Comparison of ENCODE assay signal across 16 cellular contexts in the genomic region with DNA sequence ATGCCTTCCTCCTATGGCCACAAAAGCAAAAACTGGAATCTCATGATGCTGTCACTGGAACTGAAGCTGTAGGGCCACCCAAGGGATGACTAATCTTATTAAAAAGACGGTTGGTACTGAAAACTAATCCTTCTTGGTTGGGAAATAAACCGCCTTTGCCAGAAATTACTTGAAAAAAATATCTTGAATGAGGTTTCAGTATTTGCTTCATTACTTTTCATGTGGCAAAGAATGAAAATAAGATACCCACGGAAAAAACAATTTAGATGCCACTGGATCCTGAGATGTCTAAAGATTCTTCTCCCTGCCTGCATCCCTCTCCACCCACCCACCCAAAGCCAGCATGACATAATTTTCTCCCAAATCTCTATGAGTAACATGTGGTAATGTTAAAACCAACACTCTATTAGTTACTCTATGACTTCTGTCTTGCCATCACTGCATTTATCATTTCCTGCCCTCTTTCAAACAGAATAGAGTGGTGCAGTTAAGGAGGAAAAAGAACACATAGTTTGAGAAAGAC.
DNase-seq lines count a peak whose midpoint lies in the region; ATAC-seq and TF ChIP-seq lines count a peak whose summit lies in the region.
"Had no signal": no experiment of that assay in that cellular context is flagged by ENCODE, and none has a peak within 500 bp of the region (broad histone marks: within the 10 kb centered on the region; RNA-seq: fewer than 3 reads in every experiment).

No MANE protein-coding gene starts in this region.

- H3K27ac Mint-ChIP-seq in activated CD4-positive, alpha-beta T cell treated with anti-CD3 and anti-CD28 coated beads, Interleukin-2, amount 10 ng/mL, durations not matched to agents 24 days and 14 days, result peak overlapping the region; percentile 52
- H3K27ac Mint-ChIP-seq in chondrocyte (ENCODE audit: unreplicated experiment), result peak overlapping the region; percentile 49
- H3K27ac Mint-ChIP-seq: brain, natural killer cell had no signal

- H3K9me3 Mint-ChIP-seq in activated CD4-positive, alpha-beta T cell treated with anti-CD3 and anti-CD28 coated beads, Interleukin-2, amount 10 ng/mL, durations not matched to agents 24 days and 14 days, result no peaks in the 10 kb centered on the region
- no peaks in the 10 kb centered on the region for H3K9me3 Mint-ChIP-seq in chondrocyte (ENCODE audit: low read depth)
- H3K9me3 Mint-ChIP-seq: natural killer cell had no signal

- no peak overlapping the region for H3K4me3 Mint-ChIP-seq in activated CD4-positive, alpha-beta T cell treated with anti-CD3 and anti-CD28 coated beads, Interleukin-2, amount 10 ng/mL, durations not matched to agents 24 days and 14 days
- no peak overlapping the region for H3K4me3 Mint-ChIP-seq in chondrocyte (ENCODE audit: unreplicated experiment)
- H3K4me3 Mint-ChIP-seq: brain, natural killer cell had no signal

- intact Hi-C loops in activated CD4-positive, alpha-beta T cell treated with anti-CD3 and anti-CD28 coated beads, Interleukin-2, amount 10 ng/mL, durations not matched to agents 24 days and 14 days (cut with micrococcal nuclease), result loop anchor here (2.0 to 5.0 kb wide), 2 partner anchors 15 to 110 kb away; a partner anchor contains a TSS

- peaks cover 11% of the 10 kb centered on the region for H3K27me3 Mint-ChIP-seq in activated CD4-positive, alpha-beta T cell treated with anti-CD3 and anti-CD28 coated beads, Interleukin-2, amount 10 ng/mL, durations not matched to agents 24 days and 14 days
- H3K27me3 Mint-ChIP-seq in chondrocyte (ENCODE audit: low read depth), result no peaks in the 10 kb centered on the region
- H3K27me3 Mint-ChIP-seq: brain had no signal

- H3K4me3 ChIP-seq in skeletal muscle cell (ENCODE audit: low read depth, low read length), result no peak overlapping the region
- H3K4me3 ChIP-seq: A549, suprapubic skin had no signal

- peaks cover 5% of the 10 kb centered on the region for H3K4me1 Mint-ChIP-seq in activated CD4-positive, alpha-beta T cell treated with anti-CD3 and anti-CD28 coated beads, Interleukin-2, amount 10 ng/mL, durations not matched to agents 24 days and 14 days
- H3K4me1 Mint-ChIP-seq in chondrocyte (ENCODE audit: low read depth), result peaks cover 15% of the 10 kb centered on the region
- H3K4me1 Mint-ChIP-seq: natural killer cell had no signal

- no peaks in the 10 kb centered on the region for H3K36me3 Mint-ChIP-seq in activated CD4-positive, alpha-beta T cell treated with anti-CD3 and anti-CD28 coated beads, Interleukin-2, amount 10 ng/mL, durations not matched to agents 24 days and 14 days (ENCODE audit: low read depth)
- H3K36me3 Mint-ChIP-seq in chondrocyte (ENCODE audit: low read depth), result no peaks in the 10 kb centered on the region
- H3K36me3 Mint-ChIP-seq: brain, natural killer cell had no signal

- ATAC-seq in HG03039 (IDR thresholded peaks at IDR 0.05; ENCODE audit: unreplicated experiment), result no peak
- ATAC-seq: A549, esophagus mucosa, natural killer cell had no signal

- no peak for DNase-seq in activated CD4-positive, alpha-beta T cell treated with anti-CD3 and anti-CD28 coated beads, Interleukin-2, amount 10 ng/mL, durations not matched to agents 24 days and 14 days
- DNase-seq in activated CD4-positive, alpha-beta T cell treated with anti-CD3 and anti-CD28 coated beads, Interleukin-2, amount 50 U/mL, for 1 hour, result no peak
- peak; percentile 26 for DNase-seq in HT1080 (ENCODE audit: low read depth)
- no peak for DNase-seq in chondrocyte (ENCODE audit: low spot score)
- DNase-seq in skeletal muscle cell (ENCODE audit: low read depth), result peak; percentile 32
- no peak for DNase-seq in cerebellum (ENCODE audit: low spot score)
- no peak for DNase-seq in ecto neural progenitor cell (ENCODE audit: low spot score)
- DNase-seq: DMS79 treated with DMSO at 0.1 percent for 48 hours, natural killer cell, NCI-H1417 treated with DMSO at 0.1 percent for 48 hours, SW 1271 had no signal

- TF ChIP-seq CTCF in chondrocyte (IDR thresholded peaks at IDR 0.05), result no peak

Comparison
In these comparisons a context has a peak if more than half of its experiments do, and no peak if none do; other contexts are left out.
1. DNase-seq: peak in HT1080 (single experiment) and skeletal muscle cell (single experiment); none in activated CD4-positive, alpha-beta T cell treated with anti-CD3 and anti-CD28 coated beads, Interleukin-2, amount 10 ng/mL, durations not matched to agents 24 days and 14 days (single experiment), activated CD4-positive, alpha-beta T cell treated with anti-CD3 and anti-CD28 coated beads, Interleukin-2, amount 50 U/mL, for 1 hour (single experiment), chondrocyte (single experiment), cerebellum (single experiment) and ecto neural progenitor cell (single experiment).